1 cellular context compared by ENCODE assay signal in the genomic region with DNA sequence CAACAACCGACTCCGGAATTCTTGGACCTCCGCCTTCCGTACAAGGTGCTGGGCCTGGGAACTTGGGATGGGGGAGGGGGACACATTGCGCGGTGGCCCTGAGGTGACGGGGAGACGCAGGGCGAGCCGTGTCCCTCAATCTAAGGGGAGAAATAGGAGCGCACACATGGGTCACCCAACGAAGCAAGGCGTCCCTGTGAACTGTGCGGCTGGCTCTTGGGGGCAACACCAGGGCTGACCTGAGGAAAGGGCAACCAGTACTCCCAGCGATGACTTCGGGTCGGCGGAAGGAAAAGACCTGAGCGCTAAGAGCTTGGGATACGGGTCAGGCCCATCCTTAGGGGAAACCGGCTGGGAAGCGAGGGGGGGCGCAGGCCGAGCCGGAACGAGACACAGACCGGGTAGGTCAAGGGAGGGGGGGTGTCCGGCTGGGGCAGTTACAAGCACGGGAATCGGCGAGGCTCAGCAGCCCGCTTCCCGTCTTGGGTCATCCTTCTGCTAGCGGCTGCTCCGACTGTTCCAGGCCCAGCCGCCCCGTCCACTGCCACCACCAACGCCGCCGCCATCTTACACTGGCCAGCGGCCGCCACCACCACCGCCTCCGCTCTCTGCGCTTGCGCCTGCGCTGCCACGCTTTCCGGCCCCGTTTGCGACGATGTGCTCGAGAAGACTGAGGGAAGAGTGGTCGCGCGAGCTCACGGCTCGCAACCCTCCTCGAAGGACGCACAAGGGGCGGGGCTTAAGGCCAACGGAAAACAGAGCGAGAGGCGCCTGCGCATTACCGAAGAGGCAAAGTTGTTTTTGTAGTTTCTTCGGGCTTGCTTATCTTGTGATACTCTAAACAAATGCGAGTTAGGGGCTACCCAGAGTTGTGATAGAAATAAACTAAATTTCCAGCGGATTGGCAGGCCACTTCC.
TF ChIP-seq lines count a peak whose summit lies in the region.

Gene DCAF8, minus strand, starts transcription at position 672 of the 917 bp plus-strand sequence. CDS start 18,541 bp downstream, outside the sequence.

TF ChIP-seq in GM23338, 12 proteins besides CTCF, POLR2A, EP300 and RAD21 (continued from another document):
- TF ChIP-seq, protein P1, sequence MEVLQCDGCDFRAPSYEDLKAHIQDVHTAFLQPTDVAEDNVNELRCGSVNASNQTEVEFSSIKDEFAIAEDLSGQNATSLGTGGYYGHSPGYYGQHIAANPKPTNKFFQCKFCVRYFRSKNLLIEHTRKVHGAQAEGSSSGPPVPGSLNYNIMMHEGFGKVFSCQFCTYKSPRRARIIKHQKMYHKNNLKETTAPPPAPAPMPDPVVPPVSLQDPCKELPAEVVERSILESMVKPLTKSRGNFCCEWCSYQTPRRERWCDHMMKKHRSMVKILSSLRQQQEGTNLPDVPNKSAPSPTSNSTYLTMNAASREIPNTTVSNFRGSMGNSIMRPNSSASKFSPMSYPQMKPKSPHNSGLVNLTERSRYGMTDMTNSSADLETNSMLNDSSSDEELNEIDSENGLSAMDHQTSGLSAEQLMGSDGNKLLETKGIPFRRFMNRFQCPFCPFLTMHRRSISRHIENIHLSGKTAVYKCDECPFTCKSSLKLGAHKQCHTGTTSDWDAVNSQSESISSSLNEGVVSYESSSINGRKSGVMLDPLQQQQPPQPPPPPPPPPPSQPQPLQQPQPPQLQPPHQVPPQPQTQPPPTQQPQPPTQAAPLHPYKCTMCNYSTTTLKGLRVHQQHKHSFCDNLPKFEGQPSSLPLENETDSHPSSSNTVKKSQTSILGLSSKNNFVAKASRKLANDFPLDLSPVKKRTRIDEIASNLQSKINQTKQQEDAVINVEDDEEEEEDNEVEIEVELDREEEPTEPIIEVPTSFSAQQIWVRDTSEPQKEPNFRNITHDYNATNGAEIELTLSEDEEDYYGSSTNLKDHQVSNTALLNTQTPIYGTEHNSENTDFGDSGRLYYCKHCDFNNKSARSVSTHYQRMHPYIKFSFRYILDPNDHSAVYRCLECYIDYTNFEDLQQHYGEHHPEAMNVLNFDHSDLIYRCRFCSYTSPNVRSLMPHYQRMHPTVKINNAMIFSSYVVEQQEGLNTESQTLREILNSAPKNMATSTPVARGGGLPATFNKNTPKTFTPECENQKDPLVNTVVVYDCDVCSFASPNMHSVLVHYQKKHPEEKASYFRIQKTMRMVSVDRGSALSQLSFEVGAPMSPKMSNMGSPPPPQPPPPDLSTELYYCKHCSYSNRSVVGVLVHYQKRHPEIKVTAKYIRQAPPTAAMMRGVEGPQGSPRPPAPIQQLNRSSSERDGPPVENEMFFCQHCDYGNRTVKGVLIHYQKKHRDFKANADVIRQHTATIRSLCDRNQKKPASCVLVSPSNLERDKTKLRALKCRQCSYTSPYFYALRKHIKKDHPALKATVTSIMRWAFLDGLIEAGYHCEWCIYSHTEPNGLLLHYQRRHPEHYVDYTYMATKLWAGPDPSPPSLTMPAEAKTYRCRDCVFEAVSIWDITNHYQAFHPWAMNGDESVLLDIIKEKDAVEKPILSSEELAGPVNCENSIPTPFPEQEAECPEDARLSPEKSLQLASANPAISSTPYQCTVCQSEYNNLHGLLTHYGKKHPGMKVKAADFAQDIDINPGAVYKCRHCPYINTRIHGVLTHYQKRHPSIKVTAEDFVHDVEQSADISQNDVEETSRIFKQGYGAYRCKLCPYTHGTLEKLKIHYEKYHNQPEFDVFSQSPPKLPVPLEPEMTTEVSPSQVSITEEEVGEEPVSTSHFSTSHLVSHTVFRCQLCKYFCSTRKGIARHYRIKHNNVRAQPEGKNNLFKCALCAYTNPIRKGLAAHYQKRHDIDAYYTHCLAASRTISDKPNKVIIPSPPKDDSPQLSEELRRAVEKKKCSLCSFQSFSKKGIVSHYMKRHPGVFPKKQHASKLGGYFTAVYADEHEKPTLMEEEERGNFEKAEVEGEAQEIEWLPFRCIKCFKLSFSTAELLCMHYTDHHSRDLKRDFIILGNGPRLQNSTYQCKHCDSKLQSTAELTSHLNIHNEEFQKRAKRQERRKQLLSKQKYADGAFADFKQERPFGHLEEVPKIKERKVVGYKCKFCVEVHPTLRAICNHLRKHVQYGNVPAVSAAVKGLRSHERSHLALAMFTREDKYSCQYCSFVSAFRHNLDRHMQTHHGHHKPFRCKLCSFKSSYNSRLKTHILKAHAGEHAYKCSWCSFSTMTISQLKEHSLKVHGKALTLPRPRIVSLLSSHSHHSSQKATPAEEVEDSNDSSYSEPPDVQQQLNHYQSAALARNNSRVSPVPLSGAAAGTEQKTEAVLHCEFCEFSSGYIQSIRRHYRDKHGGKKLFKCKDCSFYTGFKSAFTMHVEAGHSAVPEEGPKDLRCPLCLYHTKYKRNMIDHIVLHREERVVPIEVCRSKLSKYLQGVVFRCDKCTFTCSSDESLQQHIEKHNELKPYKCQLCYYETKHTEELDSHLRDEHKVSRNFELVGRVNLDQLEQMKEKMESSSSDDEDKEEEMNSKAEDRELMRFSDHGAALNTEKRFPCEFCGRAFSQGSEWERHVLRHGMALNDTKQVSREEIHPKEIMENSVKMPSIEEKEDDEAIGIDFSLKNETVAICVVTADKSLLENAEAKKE (CRISPR knock-in tag; IDR thresholded peaks at IDR 0.05), result no peak
- TF ChIP-seq POLR2AphosphoS5 (IDR thresholded peaks at IDR 0.05; ENCODE audit: low read depth) (peak; percentile 97), NANOG (IDR thresholded peaks at IDR 0.05; ENCODE audit: borderline replicate concordance) (no peak), ETS1 (IDR thresholded peaks at IDR 0.05) (peak; percentile 80), STAT1 (IDR thresholded peaks at IDR 0.05; ENCODE audit: unreplicated experiment) (no peak), ZNF114 (CRISPR knock-in tag; IDR thresholded peaks at IDR 0.05) (no peak), JUNB (IDR thresholded peaks at IDR 0.05; ENCODE audit: unreplicated experiment) (no peak), EZH2phosphoT487 (IDR thresholded peaks at IDR 0.05; ENCODE audit: unreplicated experiment) (no peak), EZH2 (IDR thresholded peaks at IDR 0.05; ENCODE audit: low read depth, unreplicated experiment) (no peak), ZNF331 (CRISPR knock-in tag; IDR thresholded peaks at IDR 0.05; ENCODE audit: low read depth) (no peak)
- TF ChIP-seq, protein P2, sequence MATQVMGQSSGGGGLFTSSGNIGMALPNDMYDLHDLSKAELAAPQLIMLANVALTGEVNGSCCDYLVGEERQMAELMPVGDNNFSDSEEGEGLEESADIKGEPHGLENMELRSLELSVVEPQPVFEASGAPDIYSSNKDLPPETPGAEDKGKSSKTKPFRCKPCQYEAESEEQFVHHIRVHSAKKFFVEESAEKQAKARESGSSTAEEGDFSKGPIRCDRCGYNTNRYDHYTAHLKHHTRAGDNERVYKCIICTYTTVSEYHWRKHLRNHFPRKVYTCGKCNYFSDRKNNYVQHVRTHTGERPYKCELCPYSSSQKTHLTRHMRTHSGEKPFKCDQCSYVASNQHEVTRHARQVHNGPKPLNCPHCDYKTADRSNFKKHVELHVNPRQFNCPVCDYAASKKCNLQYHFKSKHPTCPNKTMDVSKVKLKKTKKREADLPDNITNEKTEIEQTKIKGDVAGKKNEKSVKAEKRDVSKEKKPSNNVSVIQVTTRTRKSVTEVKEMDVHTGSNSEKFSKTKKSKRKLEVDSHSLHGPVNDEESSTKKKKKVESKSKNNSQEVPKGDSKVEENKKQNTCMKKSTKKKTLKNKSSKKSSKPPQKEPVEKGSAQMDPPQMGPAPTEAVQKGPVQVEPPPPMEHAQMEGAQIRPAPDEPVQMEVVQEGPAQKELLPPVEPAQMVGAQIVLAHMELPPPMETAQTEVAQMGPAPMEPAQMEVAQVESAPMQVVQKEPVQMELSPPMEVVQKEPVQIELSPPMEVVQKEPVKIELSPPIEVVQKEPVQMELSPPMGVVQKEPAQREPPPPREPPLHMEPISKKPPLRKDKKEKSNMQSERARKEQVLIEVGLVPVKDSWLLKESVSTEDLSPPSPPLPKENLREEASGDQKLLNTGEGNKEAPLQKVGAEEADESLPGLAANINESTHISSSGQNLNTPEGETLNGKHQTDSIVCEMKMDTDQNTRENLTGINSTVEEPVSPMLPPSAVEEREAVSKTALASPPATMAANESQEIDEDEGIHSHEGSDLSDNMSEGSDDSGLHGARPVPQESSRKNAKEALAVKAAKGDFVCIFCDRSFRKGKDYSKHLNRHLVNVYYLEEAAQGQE (IDR thresholded peaks at IDR 0.05; ENCODE audit: unreplicated experiment), result no peak
